35 cellular contexts compared by ENCODE assay signal in the genomic region with DNA sequence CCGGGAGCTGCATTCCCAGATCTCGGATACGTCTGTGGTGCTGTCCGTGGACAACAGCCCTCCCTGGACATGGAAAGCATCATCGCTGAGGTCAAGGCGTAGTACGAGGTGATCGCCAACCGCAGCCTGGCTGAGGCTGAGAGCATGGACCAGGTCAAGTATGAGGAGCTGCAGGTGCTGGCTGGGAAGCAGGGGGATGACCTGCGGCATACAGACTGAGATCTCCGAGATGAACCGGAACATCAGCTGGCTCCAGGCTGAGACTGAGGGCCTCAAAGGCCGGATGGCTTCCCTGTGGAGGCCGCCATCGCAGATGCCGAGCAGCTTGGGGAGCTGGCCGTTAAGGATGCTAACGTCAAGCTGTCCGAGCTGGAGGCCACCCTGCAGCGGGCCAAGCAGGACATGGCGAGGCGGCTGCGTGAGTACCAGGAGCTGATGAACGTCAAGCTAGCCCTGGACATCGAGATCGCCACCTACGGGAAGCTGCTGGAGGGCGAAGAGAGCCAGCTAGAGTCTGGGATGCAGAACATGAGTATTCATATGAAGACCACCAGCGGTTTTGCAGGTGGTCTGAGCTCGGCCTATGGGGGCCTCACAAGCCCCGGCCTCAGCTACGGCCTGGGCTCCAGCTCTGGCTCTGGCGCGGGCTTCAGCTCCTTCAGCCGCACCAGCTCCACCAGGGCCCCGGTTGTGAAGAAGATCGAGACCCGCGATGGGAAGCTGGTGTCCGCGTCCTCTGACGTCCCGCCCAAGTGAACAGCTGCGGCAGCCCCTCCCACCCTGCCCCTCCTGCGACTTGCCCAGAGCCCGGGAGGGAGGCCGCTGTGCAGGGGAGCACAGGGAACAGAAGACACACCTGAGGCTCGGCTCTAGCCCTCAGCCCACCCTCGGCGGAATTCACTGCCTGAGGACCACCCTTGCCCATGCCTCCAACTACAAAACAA. TPM values are rescaled to one million over a fixed set of nuclear protein-coding genes. Genes with fewer than 3 reads are reported as not detected.
"Had no signal": no experiment of that assay in that cellular context is flagged by ENCODE, and none has a peak within 500 bp of the region (broad histone marks: within the 10 kb centered on the region; RNA-seq: fewer than 3 reads in every experiment).

No MANE protein-coding gene starts in this region.

- H3K4me3 Mint-ChIP-seq: activated CD4-positive, alpha-beta memory T cell treated with anti-CD3 and anti-CD28 coated beads, Interleukin-2, amount 10 ng/mL, durations not matched to agents 7 days and 5 days; activated CD8-positive, alpha-beta memory T cell treated with anti-CD3 and anti-CD28 coated beads, Interleukin-2, amount 10 ng/mL, durations not matched to agents 7 days and 5 days; activated naive CD4-positive, alpha-beta T cell treated with anti-CD3 and anti-CD28 coated beads, Interleukin-2, amount 10 ng/mL, durations not matched to agents 7 days and 5 days; activated naive CD8-positive, alpha-beta T cell; activated naive CD8-positive, alpha-beta T cell treated with anti-CD3 and anti-CD28 coated beads, Interleukin-2, amount 50 U/mL, for 24 hours; brain had no signal

- H3K27me3 Mint-ChIP-seq: activated CD4-positive, alpha-beta memory T cell treated with anti-CD3 and anti-CD28 coated beads, Interleukin-2, amount 10 ng/mL, durations not matched to agents 7 days and 5 days; activated CD8-positive, alpha-beta memory T cell treated with anti-CD3 and anti-CD28 coated beads, Interleukin-2, amount 10 ng/mL, durations not matched to agents 7 days and 5 days; activated naive CD4-positive, alpha-beta T cell treated with anti-CD3 and anti-CD28 coated beads, Interleukin-2, amount 10 ng/mL, durations not matched to agents 7 days and 5 days; activated naive CD8-positive, alpha-beta T cell; activated naive CD8-positive, alpha-beta T cell treated with anti-CD3 and anti-CD28 coated beads, Interleukin-2, amount 50 U/mL, for 24 hours; brain had no signal

- H3K27ac Mint-ChIP-seq: activated CD4-positive, alpha-beta memory T cell treated with anti-CD3 and anti-CD28 coated beads, Interleukin-2, amount 10 ng/mL, durations not matched to agents 7 days and 5 days; activated CD8-positive, alpha-beta memory T cell treated with anti-CD3 and anti-CD28 coated beads, Interleukin-2, amount 10 ng/mL, durations not matched to agents 7 days and 5 days; activated naive CD4-positive, alpha-beta T cell treated with anti-CD3 and anti-CD28 coated beads, Interleukin-2, amount 10 ng/mL, durations not matched to agents 7 days and 5 days; activated naive CD8-positive, alpha-beta T cell; activated naive CD8-positive, alpha-beta T cell treated with anti-CD3 and anti-CD28 coated beads, Interleukin-2, amount 50 U/mL, for 24 hours; brain had no signal

- H3K9me3 Mint-ChIP-seq: activated CD4-positive, alpha-beta memory T cell treated with anti-CD3 and anti-CD28 coated beads, Interleukin-2, amount 10 ng/mL, durations not matched to agents 7 days and 5 days; activated naive CD4-positive, alpha-beta T cell treated with anti-CD3 and anti-CD28 coated beads, Interleukin-2, amount 10 ng/mL, durations not matched to agents 7 days and 5 days; activated naive CD8-positive, alpha-beta T cell treated with anti-CD3 and anti-CD28 coated beads, Interleukin-2, amount 50 U/mL, for 24 hours had no signal

- H3K4me1 Mint-ChIP-seq: activated CD4-positive, alpha-beta memory T cell treated with anti-CD3 and anti-CD28 coated beads, Interleukin-2, amount 10 ng/mL, durations not matched to agents 7 days and 5 days; activated CD8-positive, alpha-beta memory T cell treated with anti-CD3 and anti-CD28 coated beads, Interleukin-2, amount 10 ng/mL, durations not matched to agents 7 days and 5 days; activated naive CD4-positive, alpha-beta T cell treated with anti-CD3 and anti-CD28 coated beads, Interleukin-2, amount 10 ng/mL, durations not matched to agents 7 days and 5 days; activated naive CD8-positive, alpha-beta T cell treated with anti-CD3 and anti-CD28 coated beads, Interleukin-2, amount 50 U/mL, for 24 hours; brain had no signal

- H3K36me3 Mint-ChIP-seq: activated CD8-positive, alpha-beta memory T cell treated with anti-CD3 and anti-CD28 coated beads, Interleukin-2, amount 10 ng/mL, durations not matched to agents 7 days and 5 days; activated naive CD4-positive, alpha-beta T cell treated with anti-CD3 and anti-CD28 coated beads, Interleukin-2, amount 10 ng/mL, durations not matched to agents 7 days and 5 days; activated naive CD8-positive, alpha-beta T cell; brain had no signal

- DNase-seq: activated CD4-positive, alpha-beta memory T cell treated with anti-CD3 and anti-CD28 coated beads, Interleukin-2, amount 10 ng/mL, durations not matched to agents 7 days and 5 days; activated CD4-positive, alpha-beta T cell treated with anti-CD3 and anti-CD28 coated beads for 1 hour; activated CD4-positive, alpha-beta T cell treated with anti-CD3 and anti-CD28 coated beads for 48 hours; activated CD4-positive, CD25-positive, alpha-beta regulatory T cell; activated CD8-positive, alpha-beta memory T cell treated with anti-CD3 and anti-CD28 coated beads for 24 hours; activated CD8-positive, alpha-beta memory T cell treated with anti-CD3 and anti-CD28 coated beads, Interleukin-2, amount 10 ng/mL, durations not matched to agents 7 days and 5 days; activated CD8-positive, alpha-beta memory T cell treated with anti-CD3 and anti-CD28 coated beads, Interleukin-2, amount 50 U/mL, for 48 hours; activated effector memory CD4-positive, alpha-beta T cell treated with Interleukin-2 at 50 U/mL for 16 hours; activated naive CD4-positive, alpha-beta T cell treated with anti-CD3 and anti-CD28 coated beads, Interleukin-2, amount 10 ng/mL, durations not matched to agents 7 days and 5 days; activated naive CD8-positive, alpha-beta T cell treated with anti-CD3 and anti-CD28 coated beads, Interleukin-2, amount 50 U/mL, for 24 hours; activated T-cell treated with anti-CD3 and anti-CD28 coated beads, Interleukin-2, amount 50 U/mL, for 48 hours; anterior cingulate cortex; caudate nucleus; MM.1S; MV-4-11; NCI-H1092; NCI-H1436 treated with DMSO at 0.1 percent for 48 hours; NCI-H187; NCI-H2029 treated with DMSO at 0.1 percent for 48 hours; NCI-H2107; NCI-H2171; NCI-H510A; NCI-H526; NCI-H748 treated with DMSO at 0.1 percent for 48 hours; Right ventricle myocardium superior; SW 1271; T-helper 1 cell; T-helper 2 cell; T-helper 9 cell had no signal

- ATAC-seq: activated CD8-positive, alpha-beta memory T cell treated with anti-CD3 and anti-CD28 coated beads, Interleukin-2, amount 10 ng/mL, durations not matched to agents 7 days and 5 days; activated naive CD8-positive, alpha-beta T cell treated with anti-CD3 and anti-CD28 coated beads, Interleukin-2, amount 50 U/mL, for 24 hours had no signal

- H3K27ac ChIP-seq: VCaP had no signal

RNA-seq across cellular contexts. Expression of a gene that starts 29.4 kb away (rescaled TPM):
- total RNA-seq: activated CD4-positive, alpha-beta memory T cell treated with anti-CD3 and anti-CD28 coated beads, Interleukin-2, amount 10 ng/mL, durations not matched to agents 7 days and 5 days; activated CD8-positive, alpha-beta memory T cell treated with anti-CD3 and anti-CD28 coated beads, Interleukin-2, amount 10 ng/mL, durations not matched to agents 7 days and 5 days; bronchial epithelial cell; LHCN-M2; OCI-LY7; Right ventricle myocardium superior had no signal
